ENCODE assay signal across 20 cellular contexts in the genomic region with DNA sequence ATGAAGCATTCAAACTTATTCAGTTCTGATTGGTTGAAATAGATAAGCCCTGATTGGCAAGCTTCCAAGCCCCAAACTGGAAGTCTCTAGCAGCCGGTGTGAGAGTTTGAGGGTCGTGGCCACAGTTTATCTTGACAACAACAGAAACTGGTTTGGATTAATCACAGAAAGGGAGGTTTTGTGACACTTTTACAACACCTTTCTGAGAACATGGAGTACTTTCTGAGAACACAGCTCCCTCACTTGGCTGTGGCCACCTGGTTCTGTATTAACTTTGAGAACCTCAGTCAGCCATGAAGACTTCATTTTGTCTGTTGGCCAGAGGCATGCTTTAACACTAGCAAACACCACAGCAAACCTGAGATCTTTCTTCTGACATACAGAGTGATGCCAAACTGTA.
"Had no signal": no experiment of that assay in that cellular context is flagged by ENCODE, and none has a peak within 500 bp of the region (broad histone marks: within the 10 kb centered on the region; RNA-seq: fewer than 3 reads in every experiment).

No MANE protein-coding gene starts in this region.

- H3K27ac Mint-ChIP-seq: activated CD4-positive, alpha-beta T cell treated with anti-CD3 and anti-CD28 coated beads, Interleukin-2, amount 10 ng/mL, durations not matched to agents 7 days and 5 days; activated naive CD8-positive, alpha-beta T cell treated with anti-CD3 and anti-CD28 coated beads for 36 hours; activated T-helper 1 cell treated with anti-CD3 and anti-CD28 coated beads, Interleukin-12 subunit alpha, Interleukin-12 subunit beta, Interleukin-2, Interleukin-4 antibody, amounts not matched to agents 30 ng/mL and 10 ng/mL and 1 ng/mL, durations not matched to agents 14 hours and 24 hours and 36 hours; naive thymus-derived CD8-positive, alpha-beta T cell had no signal

- ATAC-seq: left lung; mucosa of descending colon; naive thymus-derived CD8-positive, alpha-beta T cell had no signal

- H3K9me3 Mint-ChIP-seq: activated CD4-positive, alpha-beta T cell treated with anti-CD3 and anti-CD28 coated beads, Interleukin-2, amount 10 ng/mL, durations not matched to agents 7 days and 5 days; activated naive CD8-positive, alpha-beta T cell treated with anti-CD3 and anti-CD28 coated beads for 36 hours; activated T-helper 1 cell treated with anti-CD3 and anti-CD28 coated beads, Interleukin-12 subunit alpha, Interleukin-12 subunit beta, Interleukin-2, Interleukin-4 antibody, amounts not matched to agents 30 ng/mL and 10 ng/mL and 1 ng/mL, durations not matched to agents 14 hours and 24 hours and 36 hours had no signal

- H3K36me3 ChIP-seq: brain microvascular endothelial cell, left lung, right atrium auricular region, transverse colon, vagina had no signal

- H3K36me3 Mint-ChIP-seq: activated naive CD8-positive, alpha-beta T cell treated with anti-CD3 and anti-CD28 coated beads for 36 hours; naive thymus-derived CD8-positive, alpha-beta T cell had no signal

- H3K27me3 ChIP-seq: brain microvascular endothelial cell, left lung, right atrium auricular region, transverse colon, vagina had no signal

- H3K4me1 ChIP-seq: left lung, right atrium auricular region, transverse colon had no signal

- H3K4me3 Mint-ChIP-seq: activated CD4-positive, alpha-beta T cell treated with anti-CD3 and anti-CD28 coated beads, Interleukin-2, amount 10 ng/mL, durations not matched to agents 7 days and 5 days; activated naive CD8-positive, alpha-beta T cell treated with anti-CD3 and anti-CD28 coated beads for 36 hours; activated T-helper 1 cell treated with anti-CD3 and anti-CD28 coated beads, Interleukin-12 subunit alpha, Interleukin-12 subunit beta, Interleukin-2, Interleukin-4 antibody, amounts not matched to agents 30 ng/mL and 10 ng/mL and 1 ng/mL, durations not matched to agents 14 hours and 24 hours and 36 hours; naive thymus-derived CD8-positive, alpha-beta T cell had no signal

- H3K4me1 Mint-ChIP-seq: activated CD4-positive, alpha-beta T cell treated with anti-CD3 and anti-CD28 coated beads, Interleukin-2, amount 10 ng/mL, durations not matched to agents 7 days and 5 days; activated naive CD8-positive, alpha-beta T cell treated with anti-CD3 and anti-CD28 coated beads for 36 hours; naive thymus-derived CD8-positive, alpha-beta T cell had no signal

- DNase-seq: activated CD4-positive, alpha-beta T cell treated with anti-CD3 and anti-CD28 coated beads, Interleukin-2, amount 10 ng/mL, durations not matched to agents 7 days and 5 days; activated naive CD8-positive, alpha-beta T cell treated with anti-CD3 and anti-CD28 coated beads for 36 hours; amygdala; brain microvascular endothelial cell; cerebellar nuclear complex; effector memory CD4-positive, alpha-beta T cell; foreskin fibroblast; left lung; mucosa of descending colon; naive thymus-derived CD8-positive, alpha-beta T cell; stimulated activated CD4-positive, alpha-beta T cell treated with anti-CD3 and anti-CD28 coated beads, Interleukin-15, amount 100 ng/mL, for 24 hours; stimulated activated CD4-positive, alpha-beta T cell treated with anti-CD3 and anti-CD28 coated beads, Interleukin-4, amount 100 ng/mL, for 1 hour; stimulated activated CD8-positive, alpha-beta memory T cell treated with anti-CD3 and anti-CD28 coated beads, Interleukin-4, amount 100 ng/mL, for 48 hours; stimulated activated naive CD4-positive, alpha-beta T cell treated with Interleukin-2 at 50 U/mL for 16 hours; substantia nigra; transverse colon had no signal

- H3K27me3 Mint-ChIP-seq: activated CD4-positive, alpha-beta T cell treated with anti-CD3 and anti-CD28 coated beads, Interleukin-2, amount 10 ng/mL, durations not matched to agents 7 days and 5 days; activated naive CD8-positive, alpha-beta T cell treated with anti-CD3 and anti-CD28 coated beads for 36 hours; naive thymus-derived CD8-positive, alpha-beta T cell had no signal

- H3K27ac ChIP-seq: brain microvascular endothelial cell, left lung, right atrium auricular region, skin epidermis, transverse colon, vagina had no signal

- H3K4me3 ChIP-seq: left lung, mucosa of descending colon, right atrium auricular region, skin epidermis, transverse colon, vagina had no signal

- H3K9me3 ChIP-seq: left lung, mucosa of descending colon, right atrium auricular region, transverse colon, vagina had no signal
